8 cellular contexts compared by ENCODE assay signal in the genomic region with DNA sequence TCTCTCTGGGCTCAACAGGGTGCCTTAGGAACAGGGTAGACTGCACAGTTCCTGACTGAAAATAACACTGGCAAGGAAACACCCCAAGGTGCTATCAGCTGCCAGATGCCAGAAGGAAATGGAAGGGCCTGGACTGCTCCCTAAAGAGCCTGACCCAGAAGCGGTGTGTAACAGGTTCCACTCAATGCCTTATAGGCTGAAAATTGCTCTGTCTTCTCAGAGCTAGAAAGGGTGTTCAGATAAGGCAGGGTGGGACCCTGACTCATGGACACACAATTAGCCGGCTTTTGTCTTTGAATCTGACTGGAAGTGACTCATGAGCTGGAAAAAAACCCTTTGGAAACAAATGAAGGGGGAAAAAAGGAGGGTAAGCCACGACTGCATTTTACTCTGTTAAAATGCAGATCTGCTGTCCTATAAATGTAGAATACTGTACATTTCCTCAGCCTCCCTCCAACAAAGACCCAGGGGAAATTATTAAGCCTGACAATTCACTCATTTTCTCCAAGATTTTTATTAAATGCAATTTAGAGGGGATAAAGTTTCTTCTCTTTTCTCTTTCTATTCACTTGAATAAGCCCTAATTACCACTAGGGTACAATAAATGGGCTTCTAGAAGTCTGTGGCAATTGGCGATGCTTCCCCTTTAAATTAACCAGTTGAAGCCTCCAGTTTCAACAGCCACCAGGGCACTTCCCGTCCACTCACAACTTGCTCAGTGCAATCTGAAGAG.
DNase-seq lines count a peak whose midpoint lies in the region; ATAC-seq and TF ChIP-seq lines count a peak whose summit lies in the region.

No MANE protein-coding gene starts in this region.

- BruUV-seq in Calu3 (replicated peaks; lab: Mats Ljungman, UMichigan) = no TSS peak

- no peak for TF ChIP-seq POLR2A in right lobe of liver (IDR thresholded peaks at IDR 0.05)
- TF ChIP-seq POLR2A in testis (IDR thresholded peaks at IDR 0.05) = no peak

- H3K27ac ChIP-seq in HL-60 (replicated peaks) = peak overlapping the region; percentile 93
- H3K27ac ChIP-seq in right lobe of liver = peak overlapping the region; percentile 76 to 91 (median 85)
- peak overlapping the region; percentile 27 to 78 for H3K27ac ChIP-seq in testis

- peak overlapping the region; percentile 63 for H3K4me3 Mint-ChIP-seq in Calu3 (ENCODE audit: low read depth, unreplicated experiment)

- H3K4me1 Mint-ChIP-seq in Calu3 (ENCODE audit: low read depth, unreplicated experiment) = peaks cover 68% of the 10 kb centered on the region

- H3K36me3 ChIP-seq in right lobe of liver = no peaks in the 10 kb centered on the region
- H3K36me3 ChIP-seq in testis (ENCODE audit: low read depth, missing control alignments) = no peaks in the 10 kb centered on the region

- CTCF ChIA-PET in Calu3 (lab: Charles Lee) = interaction anchor here (0.5 to 2.7 kb wide), 9 partner anchors 12 to 307 kb away, joined by 3 to 10 read pairs (median 5); partner anchors contain the start of gene TBL1XR1

- H3K4me1 ChIP-seq in right lobe of liver (peaks cover 4 to 16% (median 8%) of the 10 kb centered on the region in 4 donors), testis (peaks cover 52% of the 10 kb centered on the region)

- no peaks in the 10 kb centered on the region for H3K27me3 Mint-ChIP-seq in Calu3 (ENCODE audit: unreplicated experiment)

- no peaks in the 10 kb centered on the region for H3K9me3 Mint-ChIP-seq in Calu3 (ENCODE audit: low read depth, unreplicated experiment)

- TF ChIP-seq CTCF in Calu3 (IDR thresholded peaks at IDR 0.05; ENCODE audit: unreplicated experiment) (no peak), HL-60 (IDR thresholded peaks at IDR 0.05; ENCODE audit: insufficient read depth, low read length) (no peak), right lobe of liver (IDR thresholded peaks at IDR 0.05) (no peak), testis (IDR thresholded peaks at IDR 0.05) (no peak)

- peak; percentile 79 for DNase-seq in Calu3
- DNase-seq in HL-60 (ENCODE audit: low read depth in 1 of 2, low spot score in 1 of 2) = peak; percentile 83 to 87
- peak; percentile 51 for DNase-seq in SIG-M5 (lab: John Stamatoyannopoulos, UW)
- DNase-seq in cerebellar cortex (ENCODE audit: low spot score) = peak; percentile 84
- no peak for DNase-seq in right lobe of liver
- DNase-seq in testis = no peak
- DNase-seq in effector CD8-positive, alpha-beta T cell (lab: John Stamatoyannopoulos, UW) = no peak
- DNase-seq in stimulated activated naive CD4-positive, alpha-beta T cell treated with Interleukin-2 at 50 U/mL for 16 hours (lab: John Stamatoyannopoulos, UW) = no peak

- H3K9me3 ChIP-seq in right lobe of liver (no peaks in the 10 kb centered on the region), testis (no peaks in the 10 kb centered on the region)

- peaks cover 46% of the 10 kb centered on the region for H3K36me3 Mint-ChIP-seq in Calu3 (ENCODE audit: insufficient read depth, unreplicated experiment)

- H3K27me3 ChIP-seq in HL-60 (ENCODE audit: insufficient read depth, poor library complexity, severe bottlenecking) = no peaks in the 10 kb centered on the region
- H3K27me3 ChIP-seq in right lobe of liver = no peaks in the 10 kb centered on the region
- no peaks in the 10 kb centered on the region for H3K27me3 ChIP-seq in testis

- 20% methylated on average over 5 of the region's 5 CpGs for WGBS in right lobe of liver (ENCODE audit: insufficient coverage, low coverage, low lambda C conversion rate, missing lambda C conversion rate)
- 10 to 14% methylated on average over 5 of the region's 5 CpGs for WGBS in testis, 2 donors

- intact Hi-C loops in Calu3 (cut with micrococcal nuclease; ENCODE audit: unreplicated experiment) = loop anchor here (1.0 to 2.0 kb wide), 5 partner anchors 12 to 420 kb away; no protein-coding TSS in a partner anchor
- intact Hi-C loops in right lobe of liver (cut with DNase I) = loop anchor here (5.0 kb wide), 2 partner anchors 145 to 160 kb away; partner anchors contain the start of gene TBL1XR1 (in 1 of the 2)
- intact Hi-C loops in testis (cut with DNase I; ENCODE audit: low total_unique reads) = loop anchor here (2.0 kb wide), 1 partner anchor 161 kb away; the partner anchor contains the start of gene TBL1XR1

- peak in 1 of 4 donors; percentile 14 for ATAC-seq in right lobe of liver

- H3K27ac Mint-ChIP-seq in Calu3 (ENCODE audit: unreplicated experiment) = peak overlapping the region; percentile 71

- H3K4me3 ChIP-seq in HL-60 (replicated peaks; ENCODE audit: insufficient read depth, low read length) = peak overlapping the region; percentile 24
- peak overlapping the region; percentile 19 to 48 (median 46) for H3K4me3 ChIP-seq in right lobe of liver
- H3K4me3 ChIP-seq in testis = peak overlapping the region in 1 of 2 donors; percentile 24

Comparison
In these comparisons a context has a peak if more than half of its experiments do, and no peak if none do; other contexts are left out.
1. DNase-seq: peak in Calu3 (single experiment), HL-60 (2 of 2), SIG-M5 (single experiment) and cerebellar cortex (single experiment); none in right lobe of liver (0 of 3), testis (single experiment), effector CD8-positive, alpha-beta T cell (single experiment) and stimulated activated naive CD4-positive, alpha-beta T cell treated with Interleukin-2 at 50 U/mL for 16 hours (single experiment).
2. Peak in every context shown above with its lines, with median percentiles within 50 percentile points of each other: H3K27ac ChIP-seq.